Comparison of ENCODE assay signal across 8 cellular contexts in genomic region chr21:45138199-45139002, GRCh38.
DNase-seq lines count a peak whose midpoint lies in the region; ATAC-seq and TF ChIP-seq lines count a peak whose summit lies in the region.

No MANE protein-coding gene starts in this region.

- TF ChIP-seq CTCF in colonic mucosa (IDR thresholded peaks at IDR 0.05) (peak; percentile 72), lower lobe of right lung (IDR thresholded peaks at IDR 0.05) (peak; percentile 75)

- H3K27ac ChIP-seq in colonic mucosa (peak overlapping the region; percentile 16), lower lobe of right lung (no peak overlapping the region)

- intact Hi-C loops in colonic mucosa (cut with DNase I) (no loop called here), lower lobe of right lung (cut with DNase I) (loop anchor here (10.0 kb wide), 1 partner anchor 194 kb away; the partner anchor contains the start of gene SLX9)

- H3K36me3 ChIP-seq in colonic mucosa = no peaks in the 10 kb centered on the region
- peaks cover 7% of the 10 kb centered on the region for H3K36me3 ChIP-seq in lower lobe of right lung

- H3K27me3 ChIP-seq in colonic mucosa = no peaks in the 10 kb centered on the region
- H3K27me3 ChIP-seq in lower lobe of right lung (ENCODE audit: low read depth) = no peaks in the 10 kb centered on the region

- H3K4me1 ChIP-seq in colonic mucosa (no peaks in the 10 kb centered on the region), lower lobe of right lung (peaks cover 11% of the 10 kb centered on the region)

- DNase-seq in NCI-H2196 (lab: John Stamatoyannopoulos, UW; ENCODE audit: unreplicated experiment) (peak; percentile 59), NCI-H2196 treated with DMSO at 0.1 percent for 48 hours (lab: John Stamatoyannopoulos, UW; ENCODE audit: unreplicated experiment) (no peak), NCI-H1930 (lab: John Stamatoyannopoulos, UW) (peak; percentile 10 to 69), colonic mucosa (peak; percentile 65), lower lobe of right lung (peak; percentile 83), NCI-H510A (lab: John Stamatoyannopoulos, UW) (no peak)
- peak; percentile 53 for DNase-seq in activated CD4-positive, alpha-beta T cell treated with anti-CD3 and anti-CD28 coated beads for 1 hour
- DNase-seq in stimulated activated CD8-positive, alpha-beta memory T cell treated with anti-CD3 and anti-CD28 coated beads, Interleukin-15, amount 100 ng/mL, for 24 hours (ENCODE audit: low read depth) = peak; percentile 53

- H3K9me3 ChIP-seq in colonic mucosa (no peaks in the 10 kb centered on the region), lower lobe of right lung (no peaks in the 10 kb centered on the region)

- H3K4me3 ChIP-seq in colonic mucosa (no peak overlapping the region), lower lobe of right lung (no peak overlapping the region)

- ATAC-seq in lower lobe of right lung = peak; percentile 60 to 70

- H3K9ac ChIP-seq in colonic mucosa (ENCODE audit: low read depth in 2 of 2, low read length in 2 of 2) = peak overlapping the region in 1 of 2 donors; percentile 29

Comparison
In these comparisons a context has a peak if more than half of its experiments do, and no peak if none do; other contexts are left out.
1. DNase-seq: peak in NCI-H2196 (single experiment), NCI-H1930 (2 of 2), activated CD4-positive, alpha-beta T cell treated with anti-CD3 and anti-CD28 coated beads for 1 hour (single experiment), colonic mucosa (single experiment), lower lobe of right lung (single experiment) and stimulated activated CD8-positive, alpha-beta memory T cell treated with anti-CD3 and anti-CD28 coated beads, Interleukin-15, amount 100 ng/mL, for 24 hours (single experiment); none in NCI-H2196 treated with DMSO at 0.1 percent for 48 hours (single experiment) and NCI-H510A (single experiment).